1 cellular context compared by ENCODE assay signal in the genomic region with DNA sequence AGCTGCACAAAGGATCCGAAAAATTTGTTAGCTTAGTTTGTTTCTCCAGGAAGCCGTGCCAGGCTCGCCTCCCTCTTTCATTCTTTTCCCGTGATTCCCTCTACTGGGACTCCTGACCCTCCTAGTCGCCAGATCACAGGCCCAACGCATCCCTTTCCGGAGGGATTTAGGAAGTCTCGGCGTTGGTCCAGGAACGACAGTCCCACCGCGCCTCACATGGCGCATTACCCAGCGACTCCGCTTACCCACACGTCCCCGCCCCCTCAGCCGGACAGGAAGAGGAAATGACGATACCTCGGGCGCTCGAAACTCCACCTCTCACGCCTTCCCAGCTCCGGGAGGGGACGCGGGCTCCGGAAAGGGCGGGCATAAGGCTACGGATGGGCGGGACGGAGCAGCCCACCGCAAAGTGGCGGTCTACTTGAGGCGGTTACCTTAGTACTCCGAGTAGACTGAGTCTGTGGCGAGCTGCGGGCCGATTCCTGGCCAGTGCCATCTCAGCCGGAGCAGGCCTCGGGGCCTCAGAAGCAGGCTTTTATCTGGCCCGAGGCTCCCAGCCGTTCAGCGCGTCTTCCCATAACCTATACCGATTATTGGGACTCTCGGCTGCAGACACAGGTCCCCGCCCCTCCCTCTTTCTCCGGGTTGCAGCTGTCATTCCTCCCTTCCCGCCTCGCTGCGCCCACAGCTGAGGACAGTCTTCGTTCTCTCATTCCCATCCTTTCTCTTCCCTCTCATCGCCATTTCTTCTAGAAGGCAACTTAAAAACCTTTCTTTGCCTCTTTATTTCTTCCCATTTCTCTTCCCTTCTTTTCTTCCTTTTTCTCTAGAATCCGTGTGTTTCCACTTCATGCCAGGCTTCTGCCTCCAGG.
TF ChIP-seq lines count a peak whose summit lies in the region.

A gene with protein sequence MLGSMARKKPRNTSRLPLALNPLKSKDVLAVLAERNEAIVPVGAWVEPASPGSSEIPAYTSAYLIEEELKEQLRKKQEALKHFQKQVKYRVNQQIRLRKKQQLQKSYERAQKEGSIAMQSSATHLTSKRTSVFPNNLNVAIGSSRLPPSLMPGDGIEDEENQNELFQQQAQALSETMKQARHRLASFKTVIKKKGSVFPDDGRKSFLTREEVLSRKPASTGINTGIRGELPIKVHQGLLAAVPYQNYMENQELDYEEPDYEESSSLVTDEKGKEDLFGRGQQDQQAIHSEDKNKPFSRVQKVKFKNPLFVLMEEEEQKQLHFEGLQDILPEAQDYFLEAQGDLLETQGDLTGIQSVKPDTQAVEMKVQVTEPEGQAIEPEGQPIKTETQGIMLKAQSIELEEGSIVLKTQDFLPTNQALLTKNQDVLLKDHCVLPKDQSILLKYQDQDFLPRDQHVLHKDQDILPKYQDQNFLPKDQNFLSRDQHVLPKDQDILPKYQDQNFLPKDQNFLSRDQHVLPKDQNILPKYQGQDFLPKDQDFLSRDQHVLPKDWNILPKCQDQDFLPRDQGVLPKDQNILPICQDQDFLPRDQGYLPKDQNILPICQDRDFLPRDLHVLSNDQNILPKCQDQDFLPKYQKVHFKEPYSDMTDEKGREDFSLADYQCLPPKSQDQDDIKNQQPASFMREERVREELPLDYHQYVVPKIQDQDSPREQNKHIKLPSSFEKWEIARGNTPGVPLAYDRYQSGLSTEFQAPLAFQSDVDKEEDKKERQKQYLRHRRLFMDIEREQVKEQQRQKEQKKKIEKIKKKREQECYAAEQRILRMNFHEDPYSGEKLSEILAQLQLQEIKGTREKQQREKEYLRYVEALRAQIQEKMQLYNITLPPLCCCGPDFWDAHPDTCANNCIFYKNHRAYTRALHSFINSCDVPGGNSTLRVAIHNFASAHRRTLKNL (plus strand): TSS at position 450 of the 872 bp plus-strand sequence. CDS start 531 bp downstream, outside the sequence.

TF ChIP-seq in A549, 52 proteins besides CTCF, POLR2A, EP300 and RAD21 (continued from another document):
- TF ChIP-seq, protein P1, sequence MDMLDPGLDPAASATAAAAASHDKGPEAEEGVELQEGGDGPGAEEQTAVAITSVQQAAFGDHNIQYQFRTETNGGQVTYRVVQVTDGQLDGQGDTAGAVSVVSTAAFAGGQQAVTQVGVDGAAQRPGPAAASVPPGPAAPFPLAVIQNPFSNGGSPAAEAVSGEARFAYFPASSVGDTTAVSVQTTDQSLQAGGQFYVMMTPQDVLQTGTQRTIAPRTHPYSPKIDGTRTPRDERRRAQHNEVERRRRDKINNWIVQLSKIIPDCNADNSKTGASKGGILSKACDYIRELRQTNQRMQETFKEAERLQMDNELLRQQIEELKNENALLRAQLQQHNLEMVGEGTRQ (IDR thresholded peaks at IDR 0.05), result peak; percentile 22; the same call in 1 of the 2 replicates
- TF ChIP-seq, protein P2, sequence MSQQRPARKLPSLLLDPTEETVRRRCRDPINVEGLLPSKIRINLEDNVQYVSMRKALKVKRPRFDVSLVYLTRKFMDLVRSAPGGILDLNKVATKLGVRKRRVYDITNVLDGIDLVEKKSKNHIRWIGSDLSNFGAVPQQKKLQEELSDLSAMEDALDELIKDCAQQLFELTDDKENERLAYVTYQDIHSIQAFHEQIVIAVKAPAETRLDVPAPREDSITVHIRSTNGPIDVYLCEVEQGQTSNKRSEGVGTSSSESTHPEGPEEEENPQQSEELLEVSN (IDR thresholded peaks at IDR 0.05; ENCODE audit: borderline replicate concordance, low read depth), result peak; percentile 29; the same call in 1 of the 2 replicates
- no peak for TF ChIP-seq MYC (IDR thresholded peaks at IDR 0.05; ENCODE audit: borderline replicate concordance, low read length)
- TF ChIP-seq PHF8 (IDR thresholded peaks at IDR 0.05; ENCODE audit: borderline replicate concordance, low read depth), result peak; percentile 77
- TF ChIP-seq, protein P3, sequence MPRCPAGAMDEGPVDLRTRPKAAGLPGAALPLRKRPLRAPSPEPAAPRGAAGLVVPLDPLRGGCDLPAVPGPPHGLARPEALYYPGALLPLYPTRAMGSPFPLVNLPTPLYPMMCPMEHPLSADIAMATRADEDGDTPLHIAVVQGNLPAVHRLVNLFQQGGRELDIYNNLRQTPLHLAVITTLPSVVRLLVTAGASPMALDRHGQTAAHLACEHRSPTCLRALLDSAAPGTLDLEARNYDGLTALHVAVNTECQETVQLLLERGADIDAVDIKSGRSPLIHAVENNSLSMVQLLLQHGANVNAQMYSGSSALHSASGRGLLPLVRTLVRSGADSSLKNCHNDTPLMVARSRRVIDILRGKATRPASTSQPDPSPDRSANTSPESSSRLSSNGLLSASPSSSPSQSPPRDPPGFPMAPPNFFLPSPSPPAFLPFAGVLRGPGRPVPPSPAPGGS (IDR thresholded peaks at IDR 0.05), result peak; percentile 83; the same call in 2 of the 3 replicates
- TF ChIP-seq CHD2 (IDR thresholded peaks at IDR 0.05; ENCODE audit: low read length, partially characterized antibody), result no peak
- peak in 1 of 2 experiments; percentile 68; a peak in 2 of 5 replicates for TF ChIP-seq JUN (IDR thresholded peaks at IDR 0.05)
